ENCODE assay signal across 9 cellular contexts in the genomic region with DNA sequence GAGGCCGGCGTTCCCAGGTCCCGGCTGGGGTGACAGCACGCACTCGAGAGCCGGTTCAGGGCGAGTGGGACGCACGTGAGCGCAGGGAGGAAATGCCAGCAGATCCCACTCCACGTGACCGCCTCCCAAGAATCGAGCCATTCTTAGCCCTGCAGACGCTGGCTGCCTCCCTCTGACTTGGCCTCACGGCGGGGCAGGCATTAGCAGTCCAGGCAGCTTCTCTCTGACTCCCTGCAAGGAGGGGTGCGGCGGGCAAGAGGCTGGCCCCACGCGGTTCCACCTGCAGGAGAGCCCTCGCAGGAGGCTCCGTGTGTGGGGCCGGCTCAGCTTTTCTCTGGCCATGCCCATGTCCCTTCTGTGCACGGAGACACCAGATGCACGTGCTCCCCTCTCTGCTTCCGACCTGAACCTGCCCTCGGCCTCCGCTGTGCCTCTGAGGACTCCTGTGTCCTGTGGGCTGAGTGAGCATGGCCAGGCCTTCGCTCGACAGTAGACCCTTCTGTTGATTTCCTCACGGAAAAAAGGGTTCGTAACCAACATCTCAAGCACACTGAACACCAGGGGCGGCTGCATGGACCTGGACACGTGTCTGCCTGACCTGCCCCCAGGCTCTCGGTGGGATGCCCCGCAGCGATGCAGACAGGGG. TPM values are rescaled to one million over a fixed set of nuclear protein-coding genes. Genes with fewer than 3 reads are reported as not detected.
DNase-seq lines count a peak whose midpoint lies in the region; ATAC-seq and TF ChIP-seq lines count a peak whose summit lies in the region.
"Had no signal": no experiment of that assay in that cellular context is flagged by ENCODE, and none has a peak within 500 bp of the region (broad histone marks: within the 10 kb centered on the region; RNA-seq: fewer than 3 reads in every experiment).

No MANE protein-coding gene starts in this region.

- H3K27me3 ChIP-seq in heart right ventricle: peaks cover 0 to 16% (median 0%) of the 10 kb centered on the region in 7 donors

- TF ChIP-seq CTCF in heart right ventricle (IDR thresholded peaks at IDR 0.05): no peak

- H3K36me3 ChIP-seq in heart right ventricle: peaks cover 0 to 22% (median 3%) of the 10 kb centered on the region in 9 donors

- H3K27me3 Mint-ChIP-seq in T-helper 17 cell: no peaks in the 10 kb centered on the region

- 26 to 40% methylated on average over 37 of the region's 37 CpGs for WGBS in heart right ventricle, 2 donors

- H3K4me1 ChIP-seq in heart right ventricle: peaks cover 39 to 79% (median 74%) of the 10 kb centered on the region in 9 donors

- peak overlapping the region; percentile 69 to 95 (median 88) for H3K27ac ChIP-seq in heart right ventricle

- ATAC-seq in T-helper 17 cell: no peak
- ATAC-seq in heart right ventricle: peak in 7 of 8 donors; percentile 11 to 28 (median 17)

- H3K4me3 Mint-ChIP-seq in T-helper 17 cell: peak overlapping the region; percentile 93

- peak in 12 of 14 donors; percentile 30 to 73 (median 66) for DNase-seq in C1 segment of cervical spinal cord (lab: John Stamatoyannopoulos, UW)
- no peak for DNase-seq in T-helper 17 cell
- DNase-seq in heart right ventricle: peak in 1 of 2 donors; percentile 40
- DNase-seq in putamen (ENCODE audit: low spot score): peak; percentile 69
- no peak for DNase-seq in NCI-H774 (lab: John Stamatoyannopoulos, UW)
- DNase-seq in germinal center (ENCODE audit: low spot score): no peak
- no peak for DNase-seq in stimulated activated CD8-positive, alpha-beta memory T cell treated with anti-CD3 and anti-CD28 coated beads, Interleukin-4, amount 100 ng/mL, for 48 hours
- no peak for DNase-seq in ureter (ENCODE audit: low spot score)
- DNase-seq: RPMI8226 had no signal

- H3K9me3 ChIP-seq in T-helper 17 cell (ENCODE audit: control insufficient read depth, low read length, poor library complexity, severe bottlenecking) (no peaks in the 10 kb centered on the region), heart right ventricle (no peaks in the 10 kb centered on the region)

- H3K4me1 Mint-ChIP-seq in T-helper 17 cell: peaks cover 29% of the 10 kb centered on the region

- peak overlapping the region; percentile 25 to 61 (median 48) for H3K4me3 ChIP-seq in heart right ventricle

- H3K27ac Mint-ChIP-seq in T-helper 17 cell: peak overlapping the region; percentile 71

- intact Hi-C loops in heart right ventricle (cut with DNase I): no loop called here

- H3K36me3 Mint-ChIP-seq in T-helper 17 cell (ENCODE audit: low read depth): no peaks in the 10 kb centered on the region

RNA-seq across cellular contexts. Expression of gene GPR146, which starts 10.2 kb away (rescaled TPM):
- total RNA-seq in T-helper 17 cell: 10 to 100 TPM; 17.9 to 22.2 TPM
- 10 to 100 TPM; 15.1 to 34.5 (median 22.7) TPM for total RNA-seq in heart right ventricle
- 10 to 100 TPM; 13.3 to 28.7 TPM for polyA plus RNA-seq in heart right ventricle
- total RNA-seq in ureter: 8.7 TPM

RNA-seq across cellular contexts. Expression of gene GPER1, which starts 33.4 kb away (rescaled TPM):
- total RNA-seq in T-helper 17 cell (under 1 TPM in 1 of 2 donors, not detected in 1; 0.25 TPM), heart right ventricle (1 to 10 TPM; 1.1 to 4.7 (median 1.7) TPM), ureter (3.4 TPM)
- polyA plus RNA-seq in heart right ventricle: 1 to 10 TPM; 3.0 to 4.5 TPM

Comparison
In these comparisons a context has a peak if more than half of its experiments do, and no peak if none do; other contexts are left out.
1. DNase-seq: peak in C1 segment of cervical spinal cord (12 of 14) and putamen (single experiment); none in T-helper 17 cell (0 of 3), NCI-H774 (single experiment), germinal center (single experiment), stimulated activated CD8-positive, alpha-beta memory T cell treated with anti-CD3 and anti-CD28 coated beads, Interleukin-4, amount 100 ng/mL, for 48 hours (single experiment) and ureter (single experiment).